Comparison of ENCODE assay signal across 8 cellular contexts in the genomic region with DNA sequence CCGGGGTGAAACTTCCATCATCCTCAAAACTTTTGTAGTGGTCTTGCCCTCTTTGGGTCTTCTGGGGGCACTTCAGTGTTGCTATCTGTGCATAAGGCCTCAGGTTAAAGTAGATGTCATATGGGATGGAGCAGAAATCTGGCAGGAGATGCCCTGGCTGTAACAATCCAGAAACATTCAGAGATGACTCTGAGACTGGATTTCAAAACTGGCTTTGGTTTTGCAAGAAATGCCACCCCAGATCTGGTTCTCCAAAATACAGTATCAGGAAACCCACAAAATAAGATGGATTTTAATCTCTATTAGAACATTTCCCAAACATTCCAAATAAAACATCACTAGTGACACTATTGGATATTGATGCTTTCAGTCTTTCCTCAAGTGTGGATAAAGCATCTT.
DNase-seq lines count a peak whose midpoint lies in the region; ATAC-seq and TF ChIP-seq lines count a peak whose summit lies in the region.
"Had no signal": no experiment of that assay in that cellular context is flagged by ENCODE, and none has a peak within 500 bp of the region (broad histone marks: within the 10 kb centered on the region; RNA-seq: fewer than 3 reads in every experiment).

No MANE protein-coding gene starts in this region.

- no peaks in the 10 kb centered on the region for H3K27me3 ChIP-seq in PC-3 (ENCODE audit: low read length)
- H3K27me3 ChIP-seq in thoracic aorta (replicated peaks; ENCODE audit: insufficient read depth): no peaks in the 10 kb centered on the region

- CTCF ChIA-PET in PC-3 (lab: Charles Lee): interaction anchor here (0.9 to 1.3 kb wide), 3 partner anchors 82 to 546 kb away, joined by 3 to 10 read pairs (median 5); no protein-coding TSS in a partner anchor
- CTCF ChIA-PET in GM10248 (lab: Yijun Ruan, JAX): interaction anchor here (1.2 to 3.8 kb wide), 6 partner anchors 8 to 546 kb away, joined by 3 to 32 read pairs (median 4); no protein-coding TSS in a partner anchor

- H4K20me1 ChIP-seq in PC-3 (ENCODE audit: low read length): no peaks in the 10 kb centered on the region

- H3K4me1 ChIP-seq in PC-3 (ENCODE audit: insufficient read depth, low read length) (peaks cover 47% of the 10 kb centered on the region), thoracic aorta (ENCODE audit: control insufficient read depth in 1 of 2, low read depth in 2 of 2) (peaks cover 27 to 47% of the 10 kb centered on the region in 2 donors)

- no peak for ATAC-seq in PC-3
- ATAC-seq in thoracic aorta (ENCODE audit: insufficient number of reproducible peaks, low FRiP score, low read depth): no peak

- H3K4me3 ChIP-seq in PC-3 (ENCODE audit: low read length) (no peak overlapping the region), coronary artery (no peak overlapping the region), thoracic aorta (peak overlapping the region; percentile 29)

- BruUV-seq in PC-3 (replicated peaks; lab: Mats Ljungman, UMichigan): TSS peak; percentile 30

- H3K9me3 ChIP-seq in PC-3 (ENCODE audit: low read length) (no peaks in the 10 kb centered on the region), thoracic aorta (no peaks in the 10 kb centered on the region)

- H3K79me2 ChIP-seq in PC-3 (ENCODE audit: low read length): no peaks in the 10 kb centered on the region

- POLR2A ChIA-PET in PC-3 (lab: Charles Lee; ENCODE audit: unreplicated experiment) (interaction anchor here (0.9 to 1.5 kb wide), 4 partner anchors 11 to 488 kb away, joined by 3 to 12 read pairs (median 4); no protein-coding TSS in a partner anchor), GM10248 (lab: Yijun Ruan, JAX) (no interaction called here)

- peaks cover 16% of the 10 kb centered on the region for H3F3A ChIP-seq in PC-3 (ENCODE audit: low read length, unreplicated experiment)

- intact Hi-C loops in PC-3 (cut with micrococcal nuclease): loop anchor here (1.0 to 2.0 kb wide), 6 partner anchors 47 to 496 kb away; a partner anchor contains a TSS

- no peak for TF ChIP-seq CTCF in PC-3 (conservative IDR thresholded peaks at IDR 0.05; ENCODE audit: low read depth, low read length)
- no peak for TF ChIP-seq CTCF in coronary artery (IDR thresholded peaks at IDR 0.05)
- TF ChIP-seq CTCF in thoracic aorta (IDR thresholded peaks at IDR 0.05): no peak
- no peak for TF ChIP-seq CTCF in GM10248 (IDR thresholded peaks at IDR 0.05; ENCODE audit: control extremely low read depth, extremely low read depth, low read depth, missing control alignments)

- H3K27ac ChIP-seq in PC-3 (ENCODE audit: low read length): peak overlapping the region; percentile 90
- peak overlapping the region; percentile 85 to 90 for H3K27ac ChIP-seq in coronary artery
- H3K27ac ChIP-seq in thoracic aorta: peak overlapping the region; percentile 78 to 81

- no peaks in the 10 kb centered on the region for H3K9me2 ChIP-seq in PC-3 (replicated peaks; ENCODE audit: low read length)

- DNase-seq in PC-3 (no peak), coronary artery (ENCODE audit: low spot score) (no peak), medulla oblongata (ENCODE audit: extremely low spot score) (peak; percentile 27), thoracic aorta (ENCODE audit: low spot score) (no peak), GM10248 (ENCODE audit: extremely low spot score) (no peak)
- DNase-seq in NK-92 treated with Interleukin-12 subunit alpha and Interleukin-12 subunit beta, amount 100 ng/mL, for 24 hours (lab: John Stamatoyannopoulos, UW): no peak
- no peak for DNase-seq in activated CD4-positive, alpha-beta T cell treated with anti-CD3 and anti-CD28 coated beads for 4 hours
- DNase-seq: activated naive CD4-positive, alpha-beta T cell had no signal

- H3K4me2 ChIP-seq in PC-3 (ENCODE audit: low read length): peak overlapping the region; percentile 44

- no peak overlapping the region for H2AFZ ChIP-seq in PC-3 (ENCODE audit: low read length)

- peak overlapping the region; percentile 23 for H3K9ac ChIP-seq in PC-3 (ENCODE audit: low read length)

- H3K36me3 ChIP-seq in PC-3 (ENCODE audit: low read depth, low read length) (no peaks in the 10 kb centered on the region), thoracic aorta (no peaks in the 10 kb centered on the region)
